Comparison of ENCODE assay signal across 19 cellular contexts in genomic region chr9:135582541-135582940, GRCh38. TPM values are rescaled to one million over a fixed set of nuclear protein-coding genes. Genes with fewer than 3 reads are reported as not detected.
DNase-seq lines count a peak whose midpoint lies in the region; ATAC-seq and TF ChIP-seq lines count a peak whose summit lies in the region.
"Had no signal": no experiment of that assay in that cellular context is flagged by ENCODE, and none has a peak within 500 bp of the region (broad histone marks: within the 10 kb centered on the region; RNA-seq: fewer than 3 reads in every experiment).

No MANE protein-coding gene starts in this region.

- peaks cover 1% of the 10 kb centered on the region for H3K79me1 ChIP-seq in neuronal stem cell (ENCODE audit: low read depth, low read length)

- no peak overlapping the region for H3K9ac ChIP-seq in neuronal stem cell (ENCODE audit: low read depth, low read length, poor library complexity)
- H3K9ac ChIP-seq: BLaER1 had no signal

- no peak overlapping the region for H3K4ac ChIP-seq in neuronal stem cell (ENCODE audit: low read length)

- no peak overlapping the region for H3K23ac ChIP-seq in neuronal stem cell (ENCODE audit: low read depth, low read length, poor library complexity)

- intact Hi-C loops in cardiac septum (cut with DNase I) (no loop called here), left ventricle myocardium inferior (cut with micrococcal nuclease) (no loop called here), stomach (cut with DNase I; ENCODE audit: low total_unique reads) (no loop called here), esophagus squamous epithelium (cut with DNase I) (no loop called here)

- WGBS in neuronal stem cell (ENCODE audit: extremely low coverage in 2 of 2, insufficient read length in 2 of 2, insufficient replicate concordance in 1 of 2), 2 donors = no CpG with 5 or more reads among the region's 14 CpGs
- WGBS in stomach, 5 donors = 85 to 91% (median 89%) methylated on average over 10 to 14 of the region's 14 CpGs
- WGBS in esophagus squamous epithelium, 2 donors = 93 to 95% methylated on average over 4 to 12 of the region's 14 CpGs

- H3K36me3 ChIP-seq in left ventricle myocardium inferior (no peaks in the 10 kb centered on the region), neuronal stem cell (replicated peaks in 1 of 2; ENCODE audit: control insufficient read depth in 2 of 2, insufficient read depth in 2 of 2, low read length in 2 of 2) (no peaks in the 10 kb centered on the region), stomach (no peaks in the 10 kb centered on the region), esophagus squamous epithelium (no peaks in the 10 kb centered on the region)
- H3K36me3 ChIP-seq in effector memory CD4-positive, alpha-beta T cell (ENCODE audit: control insufficient read depth, insufficient read depth, low read length) = no peaks in the 10 kb centered on the region
- H3K36me3 ChIP-seq: BLaER1 had no signal

- no peak overlapping the region for H2BK15ac ChIP-seq in neuronal stem cell (ENCODE audit: low read length)

- H3K4me3 ChIP-seq in left ventricle myocardium inferior (no peak overlapping the region), neuronal stem cell (ENCODE audit: low read length in 2 of 2) (no peak overlapping the region), stomach (no peak overlapping the region), esophagus squamous epithelium (no peak overlapping the region)
- no peak overlapping the region for H3K4me3 ChIP-seq in effector memory CD4-positive, alpha-beta T cell (ENCODE audit: insufficient read depth, low read depth, low read length, poor library complexity, severe bottlenecking)
- H3K4me3 ChIP-seq: BLaER1, GM12878 had no signal

- H3K4me2 ChIP-seq in neuronal stem cell (ENCODE audit: insufficient read depth, low read length, poor library complexity, severe bottlenecking) = no peak overlapping the region
- H3K4me2 ChIP-seq: BLaER1 had no signal

- H3K27ac ChIP-seq in left ventricle myocardium inferior (replicated peaks) = no peak overlapping the region
- no peak overlapping the region for H3K27ac ChIP-seq in neuronal stem cell (replicated peaks; ENCODE audit: low read length)
- H3K27ac ChIP-seq in stomach = no peak overlapping the region
- no peak overlapping the region for H3K27ac ChIP-seq in esophagus squamous epithelium
- H3K27ac ChIP-seq in effector memory CD4-positive, alpha-beta T cell (ENCODE audit: insufficient read depth, low read length, poor library complexity, severe bottlenecking) = no peak overlapping the region
- H3K27ac ChIP-seq: BLaER1 had no signal

- TF ChIP-seq CTCF in left ventricle myocardium inferior (IDR thresholded peaks at IDR 0.05; ENCODE audit: borderline replicate concordance) (no peak), stomach (IDR thresholded peaks at IDR 0.05) (no peak), esophagus squamous epithelium (IDR thresholded peaks at IDR 0.05) (no peak)

- no peak overlapping the region for H4K91ac ChIP-seq in neuronal stem cell (ENCODE audit: low read depth, low read length, poor library complexity)

- no peak overlapping the region for H3K14ac ChIP-seq in neuronal stem cell (ENCODE audit: low read length)

- no peak overlapping the region for H3K18ac ChIP-seq in neuronal stem cell (ENCODE audit: low read length)

- H2BK5ac ChIP-seq in neuronal stem cell (ENCODE audit: low read length) = no peak overlapping the region

- H3K27me3 ChIP-seq in left ventricle myocardium inferior (ENCODE audit: low read depth) (peaks cover 58% of the 10 kb centered on the region), neuronal stem cell (ENCODE audit: control insufficient read depth in 3 of 3, insufficient read depth in 3 of 3, low read depth in 1 of 3, low read length in 3 of 3) (peaks cover 0 to 8% (median 0%) of the 10 kb centered on the region in 3 experiments), stomach (peaks cover 0 to 60% (median 0%) of the 10 kb centered on the region in 3 donors), esophagus squamous epithelium (peaks cover 0 to 60% (median 0%) of the 10 kb centered on the region in 4 donors)
- H3K27me3 ChIP-seq in effector memory CD4-positive, alpha-beta T cell (replicated peaks; ENCODE audit: control insufficient read depth, insufficient read depth, low read length, poor library complexity, severe bottlenecking) = no peaks in the 10 kb centered on the region
- H3K27me3 ChIP-seq: BLaER1 had no signal

- H2AFZ ChIP-seq in neuronal stem cell (ENCODE audit: low read length) = no peak overlapping the region

- H4K8ac ChIP-seq in neuronal stem cell (ENCODE audit: low read depth, low read length) = no peak overlapping the region

- H2BK120ac ChIP-seq in neuronal stem cell (ENCODE audit: low read depth, low read length) = no peak overlapping the region

- H3K4me1 ChIP-seq in left ventricle myocardium inferior = no peaks in the 10 kb centered on the region
- peaks cover 0 to 4% of the 10 kb centered on the region in 2 donors for H3K4me1 ChIP-seq in neuronal stem cell (ENCODE audit: control insufficient read depth in 2 of 2, insufficient read depth in 1 of 2, low read depth in 1 of 2, low read length in 2 of 2)
- no peaks in the 10 kb centered on the region for H3K4me1 ChIP-seq in stomach
- no peaks in the 10 kb centered on the region for H3K4me1 ChIP-seq in esophagus squamous epithelium
- no peaks in the 10 kb centered on the region for H3K4me1 ChIP-seq in effector memory CD4-positive, alpha-beta T cell (ENCODE audit: control insufficient read depth, insufficient read depth, low read length, poor library complexity, severe bottlenecking)

- no peak overlapping the region for H2BK12ac ChIP-seq in neuronal stem cell (ENCODE audit: low read length)

- peak; percentile 50 for DNase-seq in cardiac septum (ENCODE audit: low spot score)
- DNase-seq in left ventricle myocardium inferior = no peak
- DNase-seq in neuronal stem cell (ENCODE audit: low spot score) = no peak
- DNase-seq in stomach = peak; percentile 20
- no peak for DNase-seq in esophagus squamous epithelium (lab: John Stamatoyannopoulos, UW)
- DNase-seq in effector memory CD4-positive, alpha-beta T cell = no peak
- DNase-seq: 8988T; CD4-positive, alpha-beta memory T cell; DMS79 treated with DMSO at 0.1 percent for 48 hours; GF-D8; H9 had no signal

- H2AK5ac ChIP-seq in neuronal stem cell (ENCODE audit: low read depth, low read length) = peak overlapping the region; percentile 34

- TF ChIP-seq POLR2A in stomach (IDR thresholded peaks at IDR 0.05) (no peak), esophagus squamous epithelium (IDR thresholded peaks at IDR 0.05) (no peak)

- no peak for TF ChIP-seq EP300 in stomach (IDR thresholded peaks at IDR 0.05)

- no peak for ATAC-seq in HG02885 (IDR thresholded peaks at IDR 0.05; ENCODE audit: poor library complexity, unreplicated experiment)
- ATAC-seq: GM12878 had no signal

- H3K9me3 ChIP-seq in left ventricle myocardium inferior (replicated peaks) = no peaks in the 10 kb centered on the region
- H3K9me3 ChIP-seq in neuronal stem cell (replicated peaks in 1 of 2; ENCODE audit: control insufficient read depth in 2 of 2, insufficient read depth in 1 of 2, low read depth in 1 of 2, low read length in 2 of 2) = peaks cover 0 to 1% of the 10 kb centered on the region in 2 donors
- H3K9me3 ChIP-seq in stomach = no peaks in the 10 kb centered on the region
- H3K9me3 ChIP-seq in esophagus squamous epithelium = no peaks in the 10 kb centered on the region
- H3K9me3 ChIP-seq in effector memory CD4-positive, alpha-beta T cell (ENCODE audit: control insufficient read depth, low read length) = no peaks in the 10 kb centered on the region
- H3K9me3 ChIP-seq: BLaER1 had no signal

RNA-seq across cellular contexts. Expression of gene PAEP, which starts 21.0 kb away (rescaled TPM):
- total RNA-seq in cardiac septum (not detected), left ventricle myocardium inferior (not detected), stomach (not detected), esophagus squamous epithelium (not detected)
- polyA plus RNA-seq in neuronal stem cell (2013, experiment 1 of 2) = not detected
- not detected for polyA plus RNA-seq in neuronal stem cell (2013, experiment 2 of 2)
- polyA plus RNA-seq in stomach = not detected
- total RNA-seq: A673; CD4-positive, alpha-beta memory T cell; GM12878; H1; H9; HT-29 had no signal
- polyA plus RNA-seq: AG04450; CD14-positive monocyte; CD4-positive, alpha-beta memory T cell; GM12878; H1 had no signal

RNA-seq across cellular contexts. Expression of gene OBP2A, which starts 36.6 kb away (rescaled TPM):
- total RNA-seq in cardiac septum = not detected
- total RNA-seq in left ventricle myocardium inferior = not detected
- not detected for polyA plus RNA-seq in neuronal stem cell (2013, experiment 1 of 2)
- not detected for polyA plus RNA-seq in neuronal stem cell (2013, experiment 2 of 2)
- total RNA-seq in stomach = not detected
- not detected for polyA plus RNA-seq in stomach
- not detected for total RNA-seq in esophagus squamous epithelium
- total RNA-seq: A673; CD4-positive, alpha-beta memory T cell; GM12878; H1; H9; HT-29 had no signal
- polyA plus RNA-seq: AG04450; CD14-positive monocyte; CD4-positive, alpha-beta memory T cell; GM12878; H1 had no signal

RNA-seq across cellular contexts. Expression of gene GLT6D1, which starts 56.8 kb away (rescaled TPM):
- not detected for total RNA-seq in cardiac septum
- total RNA-seq in left ventricle myocardium inferior = not detected
- 0.03 TPM for polyA plus RNA-seq in neuronal stem cell (2013, experiment 1 of 2)
- not detected for polyA plus RNA-seq in neuronal stem cell (2013, experiment 2 of 2)
- not detected for total RNA-seq in stomach
- polyA plus RNA-seq in stomach = not detected
- total RNA-seq in esophagus squamous epithelium = not detected
- total RNA-seq: A673; CD4-positive, alpha-beta memory T cell; GM12878; H9; HT-29 had no signal
- polyA plus RNA-seq: AG04450; CD14-positive monocyte; CD4-positive, alpha-beta memory T cell; GM12878 had no signal

Comparison
In these comparisons a context has a peak if more than half of its experiments do, and no peak if none do; other contexts are left out.
1. DNase-seq: peak in cardiac septum (single experiment) and stomach (single experiment); none in left ventricle myocardium inferior (single experiment), neuronal stem cell (single experiment), esophagus squamous epithelium (single experiment) and effector memory CD4-positive, alpha-beta T cell (0 of 3).